Comparison of ENCODE assay signal across 16 cellular contexts in the genomic region with DNA sequence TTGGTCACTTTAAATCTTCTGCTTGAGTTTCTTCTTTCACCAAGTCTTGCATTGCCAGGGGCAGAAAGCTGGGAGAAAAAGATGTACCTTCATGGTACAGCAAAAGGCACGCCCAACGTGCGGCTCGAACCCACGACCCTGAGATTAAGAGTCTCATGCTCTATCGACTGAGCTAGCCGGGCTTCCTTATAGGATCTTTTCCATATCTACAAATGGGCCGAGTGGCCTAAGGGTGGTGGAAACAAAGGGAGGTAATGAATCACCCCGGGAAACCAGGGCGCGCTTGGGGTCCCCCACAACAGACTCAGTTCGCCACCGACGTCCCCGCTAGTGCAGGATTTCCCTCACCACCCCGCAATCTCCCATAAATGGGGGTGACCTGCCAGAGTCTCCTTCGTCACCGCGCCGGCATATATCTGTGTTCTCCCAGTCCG. TPM values are rescaled to one million over a fixed set of nuclear protein-coding genes. Genes with fewer than 3 reads are reported as not detected.
DNase-seq lines count a peak whose midpoint lies in the region; ATAC-seq and TF ChIP-seq lines count a peak whose summit lies in the region.
"Had no signal": no experiment of that assay in that cellular context is flagged by ENCODE, and none has a peak within 500 bp of the region (broad histone marks: within the 10 kb centered on the region; RNA-seq: fewer than 3 reads in every experiment).

No MANE protein-coding gene starts in this region.

- no peak for TF ChIP-seq CTCF in GM23338 (conservative IDR thresholded peaks at IDR 0.05; ENCODE audit: low read depth in 2 of 2)

- H3K9me3 Mint-ChIP-seq in GM23338: peaks cover 18% of the 10 kb centered on the region
- no peaks in the 10 kb centered on the region for H3K9me3 Mint-ChIP-seq in activated naive CD8-positive, alpha-beta T cell treated with anti-CD3 and anti-CD28 coated beads, Interleukin-2, amount 50 U/mL, for 24 hours
- H3K9me3 Mint-ChIP-seq: natural killer cell had no signal

- DNase-seq in Daoy (ENCODE audit: low read depth) (peak; percentile 82), GM23338 (ENCODE audit: low spot score) (peak; percentile 77), NCI-H524 (lab: John Stamatoyannopoulos, UW) (no peak), cerebellar nuclear complex (lab: John Stamatoyannopoulos, UW) (no peak)
- DNase-seq in activated naive CD8-positive, alpha-beta T cell treated with anti-CD3 and anti-CD28 coated beads, Interleukin-2, amount 50 U/mL, for 24 hours: peak; percentile 55
- DNase-seq: activated effector memory CD4-positive, alpha-beta T cell treated with Interleukin-2 at 50 U/mL for 16 hours; CD8-positive, alpha-beta memory T cell; glutamatergic neuron; left ventricle myocardium superior; natural killer cell; right cardiac atrium; SK-N-SH had no signal

- peak overlapping the region; percentile 12; the same call in 1 of the 2 replicates for H3K9ac ChIP-seq in iPS-20b (ENCODE audit: low read depth, low read length)
- H3K9ac ChIP-seq: SK-N-SH had no signal

- no peaks in the 10 kb centered on the region for H3K36me3 ChIP-seq in GM23338 (ENCODE audit: insufficient read depth)
- H3K36me3 ChIP-seq in iPS-20b (ENCODE audit: insufficient read depth, low read depth, low read length): no peaks in the 10 kb centered on the region
- H3K36me3 ChIP-seq: cardiac muscle cell had no signal

- no peaks in the 10 kb centered on the region for H3K79me2 ChIP-seq in GM23338 (replicated peaks; ENCODE audit: insufficient read depth)

- peaks cover 27% of the 10 kb centered on the region for H3F3A ChIP-seq in GM23338 (replicated peaks; ENCODE audit: low read depth)

- no peaks in the 10 kb centered on the region for H3K9me2 ChIP-seq in GM23338 (ENCODE audit: insufficient read depth)
- H3K9me2 ChIP-seq: SK-N-SH had no signal

- no peaks in the 10 kb centered on the region for H4K20me1 ChIP-seq in GM23338 (replicated peaks; ENCODE audit: insufficient read depth)

- H3K27me3 ChIP-seq in GM23338 (ENCODE audit: insufficient read depth) (peaks cover 26% of the 10 kb centered on the region), iPS-20b (ENCODE audit: insufficient read depth, low read length) (peaks cover 84% of the 10 kb centered on the region)

- no peak overlapping the region for H3K27ac ChIP-seq in GM23338 (ENCODE audit: low read depth)
- H3K27ac ChIP-seq in iPS-20b (ENCODE audit: low read length): no peak overlapping the region
- H3K27ac ChIP-seq: cardiac muscle cell, VCaP had no signal

- H3K27me3 Mint-ChIP-seq in GM23338 (ENCODE audit: insufficient read depth, low read depth, poor library complexity): peaks cover 53% of the 10 kb centered on the region
- H3K27me3 Mint-ChIP-seq in activated naive CD8-positive, alpha-beta T cell treated with anti-CD3 and anti-CD28 coated beads, Interleukin-2, amount 50 U/mL, for 24 hours: peaks cover 82% of the 10 kb centered on the region

- peaks cover 7% of the 10 kb centered on the region; the same call in 2 of the 3 replicates for H3K36me3 Mint-ChIP-seq in GM23338 (ENCODE audit: low read depth)
- peaks cover 7% of the 10 kb centered on the region for H3K36me3 Mint-ChIP-seq in activated naive CD8-positive, alpha-beta T cell treated with anti-CD3 and anti-CD28 coated beads, Interleukin-2, amount 50 U/mL, for 24 hours (ENCODE audit: low read depth)

- ATAC-seq in GM23338 (peak; percentile 25), GM21723 (IDR thresholded peaks at IDR 0.05; ENCODE audit: unreplicated experiment) (no peak)
- ATAC-seq in activated naive CD8-positive, alpha-beta T cell treated with anti-CD3 and anti-CD28 coated beads, Interleukin-2, amount 50 U/mL, for 24 hours: no peak
- ATAC-seq: left ventricle myocardium superior, natural killer cell, right cardiac atrium had no signal

- H2AFZ ChIP-seq in GM23338: peak overlapping the region; percentile 97

- H3K4me2 ChIP-seq in GM23338: peak overlapping the region; percentile 79
- H3K4me2 ChIP-seq: SK-N-SH had no signal

- no peak overlapping the region for H3K27ac Mint-ChIP-seq in GM23338
- no peak overlapping the region for H3K27ac Mint-ChIP-seq in activated naive CD8-positive, alpha-beta T cell treated with anti-CD3 and anti-CD28 coated beads, Interleukin-2, amount 50 U/mL, for 24 hours
- H3K27ac Mint-ChIP-seq: natural killer cell had no signal

- peak overlapping the region; percentile 82 for H3K4me3 ChIP-seq in GM23338
- H3K4me3 ChIP-seq in iPS-20b (ENCODE audit: low read length): peak overlapping the region; percentile 77
- H3K4me3 ChIP-seq: cardiac muscle cell had no signal

- H3K4me1 Mint-ChIP-seq in GM23338: peaks cover 9% of the 10 kb centered on the region; the same call in 2 of the 3 replicates
- H3K4me1 Mint-ChIP-seq in activated naive CD8-positive, alpha-beta T cell treated with anti-CD3 and anti-CD28 coated beads, Interleukin-2, amount 50 U/mL, for 24 hours: peaks cover 28% of the 10 kb centered on the region

- peaks cover 5% of the 10 kb centered on the region for H3K4me1 ChIP-seq in GM23338 (ENCODE audit: insufficient read depth)
- H3K4me1 ChIP-seq in iPS-20b (ENCODE audit: insufficient read depth, low read length): no peaks in the 10 kb centered on the region

- H3K4me3 Mint-ChIP-seq in GM23338: peak overlapping the region; percentile 85
- peak overlapping the region; percentile 32 for H3K4me3 Mint-ChIP-seq in activated naive CD8-positive, alpha-beta T cell treated with anti-CD3 and anti-CD28 coated beads, Interleukin-2, amount 50 U/mL, for 24 hours
- H3K4me3 Mint-ChIP-seq: natural killer cell had no signal

- no peaks in the 10 kb centered on the region for H3K9me3 ChIP-seq in iPS-20b (ENCODE audit: insufficient read depth, low read depth, low read length)
- H3K9me3 ChIP-seq: SK-N-SH had no signal

TF ChIP-seq in GM23338, 12 proteins besides CTCF, POLR2A, EP300 and RAD21 (continues in another document):
- no peak for TF ChIP-seq ZNF114 (CRISPR knock-in tag; IDR thresholded peaks at IDR 0.05)
- peak; percentile 33; the same call in 1 of the 2 replicates for TF ChIP-seq CREB1 (CRISPR knock-in tag; IDR thresholded peaks at IDR 0.05; ENCODE audit: low read depth)
- TF ChIP-seq REST (IDR thresholded peaks at IDR 0.05; ENCODE audit: unreplicated experiment): no peak
- TF ChIP-seq, protein P1, sequence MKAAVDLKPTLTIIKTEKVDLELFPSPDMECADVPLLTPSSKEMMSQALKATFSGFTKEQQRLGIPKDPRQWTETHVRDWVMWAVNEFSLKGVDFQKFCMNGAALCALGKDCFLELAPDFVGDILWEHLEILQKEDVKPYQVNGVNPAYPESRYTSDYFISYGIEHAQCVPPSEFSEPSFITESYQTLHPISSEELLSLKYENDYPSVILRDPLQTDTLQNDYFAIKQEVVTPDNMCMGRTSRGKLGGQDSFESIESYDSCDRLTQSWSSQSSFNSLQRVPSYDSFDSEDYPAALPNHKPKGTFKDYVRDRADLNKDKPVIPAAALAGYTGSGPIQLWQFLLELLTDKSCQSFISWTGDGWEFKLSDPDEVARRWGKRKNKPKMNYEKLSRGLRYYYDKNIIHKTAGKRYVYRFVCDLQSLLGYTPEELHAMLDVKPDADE (IDR thresholded peaks at IDR 0.05): no peak
- TF ChIP-seq ZNF331 (CRISPR knock-in tag; IDR thresholded peaks at IDR 0.05; ENCODE audit: low read depth): no peak
- no peak for TF ChIP-seq EZH2 (IDR thresholded peaks at IDR 0.05; ENCODE audit: low read depth, unreplicated experiment)

RNA-seq across cellular contexts. Expression of gene OR1F1, which starts 7.5 kb away (rescaled TPM):
- not detected in 2 replicates for total RNA-seq in Daoy (2014; rRNA removed; shearing (Covaris generic))
- 0.38 TPM in 1 of 2 replicates, not detected in the other for total RNA-seq in GM23338 (2014; rRNA removed; shearing (Covaris generic))
- not detected in 2 replicates for polyA plus RNA-seq in GM23338 (2016; fragmentation: Nextera tagmentation; extraction: Ambion mirVana)
- total RNA-seq: cardiac muscle cell; CD8-positive, alpha-beta memory T cell; left ventricle myocardium superior; natural killer cell; right cardiac atrium had no signal
- polyA plus RNA-seq: cardiac muscle cell; CD8-positive, alpha-beta memory T cell; right cardiac atrium had no signal

RNA-seq across cellular contexts. Expression of gene ZNF213, which starts 45.6 kb away (rescaled TPM):
- total RNA-seq in Daoy (2014; rRNA removed; shearing (Covaris generic)): 3.7 and 5.6 TPM in 2 replicates
- total RNA-seq in GM23338 (2014; rRNA removed; shearing (Covaris generic)): 10.4 and 10.6 TPM in 2 replicates
- polyA plus RNA-seq in GM23338 (2016; fragmentation: Nextera tagmentation; extraction: Ambion mirVana): 2.9 and 3.5 TPM in 2 replicates

RNA-seq across cellular contexts. Expression of gene ZNF200, which starts 54.5 kb away (rescaled TPM):
- 8.0 and 8.7 TPM in 2 replicates for total RNA-seq in Daoy (2014; rRNA removed; shearing (Covaris generic))
- 9.7 and 12.5 TPM in 2 replicates for total RNA-seq in GM23338 (2014; rRNA removed; shearing (Covaris generic))
- polyA plus RNA-seq in GM23338 (2016; fragmentation: Nextera tagmentation; extraction: Ambion mirVana): 8.0 and 9.2 TPM in 2 replicates

Comparison
In these comparisons a context has a peak if more than half of its experiments do, and no peak if none do; other contexts are left out.
1. DNase-seq: peak in Daoy (single experiment), GM23338 (single experiment) and activated naive CD8-positive, alpha-beta T cell treated with anti-CD3 and anti-CD28 coated beads, Interleukin-2, amount 50 U/mL, for 24 hours (single experiment); none in NCI-H524 (0 of 2) and cerebellar nuclear complex (0 of 2).